ENCODE assay signal across 14 cellular contexts in genomic region chr20:63151554-63152321, GRCh38.
DNase-seq lines count a peak whose midpoint lies in the region; ATAC-seq and TF ChIP-seq lines count a peak whose summit lies in the region.
"Had no signal": no experiment of that assay in that cellular context is flagged by ENCODE, and none has a peak within 500 bp of the region (broad histone marks: within the 10 kb centered on the region; RNA-seq: fewer than 3 reads in every experiment).

No MANE protein-coding gene starts in this region.

- H3K18ac ChIP-seq in IMR-90 (ENCODE audit: low read depth, low read length) = no peak overlapping the region

- peak overlapping the region; percentile 63 for H2AFZ ChIP-seq in IMR-90 (replicated peaks; ENCODE audit: low read length, poor library complexity)
- no peak overlapping the region for H2AFZ ChIP-seq in OCI-LY7 (ENCODE audit: low read length)
- H2AFZ ChIP-seq: neural progenitor cell had no signal

- H3K27ac ChIP-seq in IMR-90 (ENCODE audit: insufficient read depth, low read length) (no peak overlapping the region), SJCRH30 (peak overlapping the region; percentile 34), OCI-LY7 (ENCODE audit: low read depth, low read length, poor library complexity, severe bottlenecking) (no peak overlapping the region)
- H3K27ac ChIP-seq: foreskin keratinocyte, neural progenitor cell, thyroid gland had no signal

- H3K36me3 ChIP-seq in IMR-90 (ENCODE audit: control insufficient read depth, insufficient read depth, low read length) (no peaks in the 10 kb centered on the region), SJCRH30 (no peaks in the 10 kb centered on the region), OCI-LY7 (ENCODE audit: insufficient read depth, low read length) (no peaks in the 10 kb centered on the region)
- H3K36me3 ChIP-seq: thyroid gland had no signal

- in situ Hi-C loops in IMR-90 (cut with MboI; ENCODE audit: low sequenced_read_pairs) = no loop called here

- no peak for TF ChIP-seq POLR2A in IMR-90 (IDR thresholded peaks at IDR 0.05; ENCODE audit: low read depth, low read length)

- H3K23ac ChIP-seq in IMR-90 (ENCODE audit: low read depth, low read length) = no peak overlapping the region

- H2BK5ac ChIP-seq in IMR-90 (ENCODE audit: low read depth, low read length, poor library complexity, severe bottlenecking) = no peak overlapping the region

- H2AK5ac ChIP-seq in IMR-90 (ENCODE audit: low read depth, low read length) = no peak overlapping the region

- WGBS in IMR-90 (ENCODE audit: extremely low coverage in 2 of 2, insufficient read length in 1 of 2), 2 experiments = 18% methylated on average over 12 of the region's 40 CpGs; no CpG with 5 or more reads in 1 of the 2 experiments

- BruUV-seq in IMR-90 (replicated peaks; lab: Mats Ljungman, UMichigan) (no TSS peak), OCI-LY7 (replicated peaks; lab: Mats Ljungman, UMichigan) (no TSS peak)

- H3K4ac ChIP-seq in IMR-90 (ENCODE audit: low read depth, low read length) = no peak overlapping the region

- H2BK120ac ChIP-seq in IMR-90 (ENCODE audit: low read depth, low read length) = no peak overlapping the region

- no peaks in the 10 kb centered on the region for H3K79me1 ChIP-seq in IMR-90 (ENCODE audit: low read depth in 1 of 2, low read length in 2 of 2)

- H3K4me1 ChIP-seq in IMR-90 (ENCODE audit: control insufficient read depth, insufficient read depth, low read length) (no peaks in the 10 kb centered on the region), SJCRH30 (peaks cover 16% of the 10 kb centered on the region; the same call in 1 of the 2 replicates), OCI-LY7 (ENCODE audit: insufficient read depth, low read length, poor library complexity, severe bottlenecking) (no peaks in the 10 kb centered on the region)
- H3K4me1 ChIP-seq: foreskin keratinocyte, neural progenitor cell, thyroid gland had no signal

- no peaks in the 10 kb centered on the region for H3K9me2 ChIP-seq in OCI-LY7 (ENCODE audit: insufficient read depth, low read length)

- no peak for TF ChIP-seq RAD21 in IMR-90 (IDR thresholded peaks at IDR 0.05; ENCODE audit: low read length)

- H3K4me3 ChIP-seq in IMR-90 (ENCODE audit: insufficient read depth, low read depth, low read length) = no peak overlapping the region
- H3K4me3 ChIP-seq in SJCRH30 = peak overlapping the region; percentile 44
- no peak overlapping the region for H3K4me3 ChIP-seq in OCI-LY7 (ENCODE audit: low read depth, low read length, poor library complexity, severe bottlenecking)
- H3K4me3 ChIP-seq: neural progenitor cell, thyroid gland had no signal

- H3K9me1 ChIP-seq in IMR-90 (ENCODE audit: insufficient read depth, low read length) = no peaks in the 10 kb centered on the region

- intact Hi-C loops in IMR-90 (cut with micrococcal nuclease) = no loop called here
- intact Hi-C loops in head of caudate nucleus (cut with DNase I) = no loop called here
- intact Hi-C loops in OCI-LY7 (cut with micrococcal nuclease; ENCODE audit: unreplicated experiment) = no loop called here

- H3K27me3 ChIP-seq in IMR-90 (ENCODE audit: control insufficient read depth, insufficient read depth, low read length) (peaks cover 37% of the 10 kb centered on the region), SJCRH30 (peaks cover 40% of the 10 kb centered on the region)
- H3K27me3 ChIP-seq: neural progenitor cell, thyroid gland had no signal

- peak overlapping the region; percentile 42 for H2AK9ac ChIP-seq in IMR-90 (replicated peaks; ENCODE audit: low read depth, low read length, poor library complexity)

- no peak overlapping the region for H4K91ac ChIP-seq in IMR-90 (ENCODE audit: insufficient read depth, low read depth, low read length)

- no peak overlapping the region for H3K9ac ChIP-seq in IMR-90 (ENCODE audit: low read depth, low read length)
- H3K9ac ChIP-seq: neural progenitor cell had no signal

- CTCF ChIA-PET in IMR-90 (lab: Yijun Ruan, JAX) (no interaction called here), OCI-LY7 (lab: Charles Lee; ENCODE audit: unreplicated experiment) (no interaction called here)

- no peak overlapping the region for H3K14ac ChIP-seq in IMR-90 (replicated peaks; ENCODE audit: low read depth, low read length)

- DNase-seq in IMR-90 = peak; percentile 32
- DNase-seq in SJCRH30 = peak; percentile 86 to 87
- DNase-seq in head of caudate nucleus = peak in 38 of 42 donors; percentile 33 to 86 (median 63)
- peak; percentile 6 for DNase-seq in renal cortical epithelial cell (ENCODE audit: low read depth)
- no peak for DNase-seq in OCI-LY7 (ENCODE audit: low spot score)
- no peak for DNase-seq in cortex of kidney (lab: John Stamatoyannopoulos, UW)
- no peak for DNase-seq in epidermal melanocyte (ENCODE audit: insufficient read length, low spot score)
- DNase-seq: cerebellar nuclear complex; foreskin keratinocyte; NCI-H1436; stimulated activated CD4-positive, alpha-beta T cell treated with anti-CD3 and anti-CD28 coated beads, Interleukin-12 subunit alpha, Interleukin-12 subunit beta, amount 100 ng/mL, for 4 hours; thyroid gland had no signal

- no peak overlapping the region for H4K8ac ChIP-seq in IMR-90 (ENCODE audit: low read depth in 2 of 2, low read length in 2 of 2)

- dilution Hi-C loops in IMR-90 (cut with HindIII; ENCODE audit: low sequenced_read_pairs, unreplicated experiment) = no loop called here

- no peaks in the 10 kb centered on the region for H3K79me2 ChIP-seq in OCI-LY7 (ENCODE audit: insufficient read depth, low read depth, low read length)

- H2BK15ac ChIP-seq in IMR-90 (ENCODE audit: low read depth, low read length) = no peak overlapping the region

- ATAC-seq in IMR-90 (ENCODE audit: low read depth) = peak; percentile 67
- ATAC-seq in HG03095 (IDR thresholded peaks at IDR 0.05; ENCODE audit: unreplicated experiment) = no peak
- ATAC-seq: foreskin keratinocyte had no signal

- H4K20me1 ChIP-seq in IMR-90 (ENCODE audit: insufficient read depth, low read length) (no peaks in the 10 kb centered on the region), OCI-LY7 (ENCODE audit: insufficient read depth, low read length) (no peaks in the 10 kb centered on the region)

- H3K9me3 ChIP-seq in IMR-90 (ENCODE audit: control insufficient read depth, insufficient read depth, low read length) (peaks cover 8% of the 10 kb centered on the region), SJCRH30 (replicated peaks) (peaks cover 14% of the 10 kb centered on the region), OCI-LY7 (ENCODE audit: low read length) (peaks cover 17% of the 10 kb centered on the region)
- H3K9me3 ChIP-seq: thyroid gland had no signal

- no peak overlapping the region for H2BK20ac ChIP-seq in IMR-90 (ENCODE audit: low read depth, low read length)

- no peak overlapping the region for H4K5ac ChIP-seq in IMR-90 (ENCODE audit: low read depth, low read length)

- TF ChIP-seq CTCF in IMR-90 (conservative IDR thresholded peaks at IDR 0.05; ENCODE audit: low read depth, low read length) (no peak), OCI-LY7 (conservative IDR thresholded peaks at IDR 0.05; ENCODE audit: low read length) (no peak)

- POLR2A ChIA-PET in IMR-90 (lab: Charles Lee; ENCODE audit: unreplicated experiment) (no interaction called here), OCI-LY7 (lab: Charles Lee) (interaction anchor here (0.6 kb wide), 1 partner anchor 388 kb away, joined by 3 read pairs; no protein-coding TSS in a partner anchor)

- no peak overlapping the region for H3K4me2 ChIP-seq in IMR-90 (ENCODE audit: low read depth, low read length)
- H3K4me2 ChIP-seq in OCI-LY7 (ENCODE audit: low read length) = no peak overlapping the region
- H3K4me2 ChIP-seq: neural progenitor cell had no signal

- no peak overlapping the region for H3K56ac ChIP-seq in IMR-90 (ENCODE audit: extremely low read depth, insufficient read depth, low read length)

TF ChIP-seq in IMR-90, 13 proteins besides CTCF, POLR2A, EP300 and RAD21:
- no peak for TF ChIP-seq CHD1 (IDR thresholded peaks at IDR 0.05; ENCODE audit: low read depth, low read length)
- no peak for TF ChIP-seq RFX5 (IDR thresholded peaks at IDR 0.05; ENCODE audit: low read depth, low read length)
- no peak for TF ChIP-seq BHLHE40 (IDR thresholded peaks at IDR 0.05; ENCODE audit: low read depth, low read length)
- no peak for TF ChIP-seq NFE2L2 (IDR thresholded peaks at IDR 0.05; ENCODE audit: low read depth, low read length)
- no peak for TF ChIP-seq MAFK (IDR thresholded peaks at IDR 0.05; ENCODE audit: low read depth, low read length)
- TF ChIP-seq CEBPB (IDR thresholded peaks at IDR 0.05; ENCODE audit: low read depth, low read length) = no peak
- no peak for TF ChIP-seq USF2 (IDR thresholded peaks at IDR 0.05; ENCODE audit: low read depth, low read length)

Comparison
In these comparisons a context has a peak if more than half of its experiments do, and no peak if none do; other contexts are left out.
1. DNase-seq: peak in IMR-90 (single experiment), SJCRH30 (2 of 2), head of caudate nucleus (38 of 42) and renal cortical epithelial cell (single experiment); none in OCI-LY7 (single experiment), cortex of kidney (single experiment) and epidermal melanocyte (single experiment).